ENCODE assay signal across 8 cellular contexts in the genomic region with DNA sequence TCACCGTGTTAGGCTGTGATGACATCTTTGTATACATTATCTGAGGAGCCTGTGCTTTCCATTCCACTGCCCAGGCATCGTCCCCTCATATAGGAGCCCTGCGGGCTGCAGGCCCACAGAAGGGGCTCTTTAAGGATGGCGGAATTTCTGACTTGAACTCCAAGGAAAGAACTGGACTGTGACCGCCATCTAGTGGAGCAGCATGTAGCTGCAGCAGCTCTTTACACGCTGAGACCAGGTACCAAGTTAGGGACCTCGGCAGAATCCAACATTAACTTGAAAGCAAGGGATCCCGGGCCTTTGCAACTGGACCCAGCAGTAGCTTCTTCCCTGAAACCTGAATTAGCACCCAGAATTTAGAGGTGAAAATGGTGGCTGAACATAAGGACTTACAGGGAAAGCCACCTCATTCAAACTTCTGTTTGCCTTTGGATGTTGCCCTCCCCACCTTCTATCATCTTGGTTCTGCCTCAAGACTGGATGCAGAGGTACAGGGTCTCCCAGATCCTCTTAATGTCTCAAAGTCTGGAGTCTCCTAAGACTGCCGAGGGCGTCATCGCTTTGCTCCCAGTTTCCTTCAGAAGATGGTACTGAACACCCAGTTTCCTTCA.
A peak's percentile ranks its signal among the peaks of the same experiment; 100 is the strongest.
DNase-seq lines count a peak whose midpoint lies in the region; ATAC-seq and TF ChIP-seq lines count a peak whose summit lies in the region.

No MANE protein-coding gene starts in this region.

- intact Hi-C loops in spleen (cut with DNase I; ENCODE audit: low total_unique reads), result no loop called here

- H3K4me2 ChIP-seq in hepatocyte, result no peak overlapping the region

- H3K27ac ChIP-seq in HL-60 (replicated peaks), result no peak overlapping the region
- H3K27ac ChIP-seq in hepatocyte, result no peak overlapping the region
- H3K27ac ChIP-seq in spleen, result no peak overlapping the region

- TF ChIP-seq CTCF in HL-60 (IDR thresholded peaks at IDR 0.05; ENCODE audit: insufficient read depth, low read length) (peak; percentile 95), hepatocyte (IDR thresholded peaks at IDR 0.05; ENCODE audit: poor library complexity) (peak; percentile 83), spleen (IDR thresholded peaks at IDR 0.05 in 8 of 11, conservative IDR thresholded peaks at IDR 0.05 in 3 of 11) (peak; percentile 29 to 85 (median 75))

- H3K4me1 ChIP-seq in hepatocyte (ENCODE audit: insufficient read depth), result no peaks in the 10 kb centered on the region
- H3K4me1 ChIP-seq in spleen, result peaks cover 0 to 7% (median 3%) of the 10 kb centered on the region in 6 donors

- no peak for ATAC-seq in HG02852 (IDR thresholded peaks at IDR 0.05; ENCODE audit: unreplicated experiment)

- H3K9me3 Mint-ChIP-seq in immature natural killer cell, result no peaks in the 10 kb centered on the region

- H3K36me3 ChIP-seq in hepatocyte (replicated peaks; ENCODE audit: insufficient read depth, low read depth) (no peaks in the 10 kb centered on the region), spleen (no peaks in the 10 kb centered on the region)

- H3K27me3 Mint-ChIP-seq in immature natural killer cell (ENCODE audit: low read depth in 3 of 3), result peaks cover 2 to 18% (median 15%) of the 10 kb centered on the region in 3 donors

- H3K4me3 ChIP-seq in HL-60 (replicated peaks; ENCODE audit: insufficient read depth, low read length) (no peak overlapping the region), hepatocyte (no peak overlapping the region), spleen (no peak overlapping the region)

- H2AFZ ChIP-seq in hepatocyte, result no peak overlapping the region

- no peak for TF ChIP-seq POLR2A in spleen (IDR thresholded peaks at IDR 0.05)

- no peak overlapping the region for H3K4me3 Mint-ChIP-seq in immature natural killer cell

- no peaks in the 10 kb centered on the region for H3K79me2 ChIP-seq in hepatocyte

- H3K4me1 Mint-ChIP-seq in immature natural killer cell, result no peaks in the 10 kb centered on the region

- no peaks in the 10 kb centered on the region for H3K9me2 ChIP-seq in hepatocyte (replicated peaks; ENCODE audit: insufficient read depth)

- H3K27me3 ChIP-seq in HL-60 (ENCODE audit: insufficient read depth, poor library complexity, severe bottlenecking) (peaks cover 2% of the 10 kb centered on the region), hepatocyte (peaks cover 36% of the 10 kb centered on the region), spleen (replicated peaks in 1 of 7) (peaks cover 0 to 37% (median 0%) of the 10 kb centered on the region in 7 donors)

- H4K20me1 ChIP-seq in hepatocyte (ENCODE audit: insufficient read depth, poor library complexity, severe bottlenecking), result no peaks in the 10 kb centered on the region

- WGBS in hepatocyte (ENCODE audit: low lambda C conversion rate, missing lambda C conversion rate), result 37% methylated on average over 11 of the region's 11 CpGs
- 31 to 39% (median 35%) methylated on average over 11 of the region's 11 CpGs for WGBS in spleen, 5 donors

- H3K36me3 Mint-ChIP-seq in immature natural killer cell, result no peaks in the 10 kb centered on the region

- DNase-seq in DMS153 (lab: John Stamatoyannopoulos, UW) (peak; percentile 33), HL-60 (ENCODE audit: low read depth in 1 of 2, low spot score in 1 of 2) (peak; percentile 38 to 51), NCI-H82 treated with DMSO at 0.1 percent for 48 hours (lab: John Stamatoyannopoulos, UW; ENCODE audit: unreplicated experiment) (peak; percentile 58), anterior cingulate cortex (lab: John Stamatoyannopoulos, UW) (peak in 33 of 58 donors; percentile 3 to 62 (median 12)), hepatocyte (ENCODE audit: low spot score) (peak; percentile 84), spleen (no peak), immature natural killer cell (no peak)

- H3K27ac Mint-ChIP-seq in immature natural killer cell, result no peak overlapping the region

- H3K9me3 ChIP-seq in hepatocyte (ENCODE audit: low read depth) (no peaks in the 10 kb centered on the region), spleen (no peaks in the 10 kb centered on the region)

Comparison
In these comparisons a context has a peak if more than half of its experiments do, and no peak if none do; other contexts are left out.
1. DNase-seq: peak in DMS153 (single experiment), HL-60 (2 of 2), NCI-H82 treated with DMSO at 0.1 percent for 48 hours (single experiment), anterior cingulate cortex (33 of 58) and hepatocyte (single experiment); none in spleen (single experiment) and immature natural killer cell (0 of 3).
2. Peak in every context shown above with its lines, with median percentiles within 50 percentile points of each other: CTCF ChIP-seq.